ENCODE assay signal across 7 cellular contexts in the genomic region with DNA sequence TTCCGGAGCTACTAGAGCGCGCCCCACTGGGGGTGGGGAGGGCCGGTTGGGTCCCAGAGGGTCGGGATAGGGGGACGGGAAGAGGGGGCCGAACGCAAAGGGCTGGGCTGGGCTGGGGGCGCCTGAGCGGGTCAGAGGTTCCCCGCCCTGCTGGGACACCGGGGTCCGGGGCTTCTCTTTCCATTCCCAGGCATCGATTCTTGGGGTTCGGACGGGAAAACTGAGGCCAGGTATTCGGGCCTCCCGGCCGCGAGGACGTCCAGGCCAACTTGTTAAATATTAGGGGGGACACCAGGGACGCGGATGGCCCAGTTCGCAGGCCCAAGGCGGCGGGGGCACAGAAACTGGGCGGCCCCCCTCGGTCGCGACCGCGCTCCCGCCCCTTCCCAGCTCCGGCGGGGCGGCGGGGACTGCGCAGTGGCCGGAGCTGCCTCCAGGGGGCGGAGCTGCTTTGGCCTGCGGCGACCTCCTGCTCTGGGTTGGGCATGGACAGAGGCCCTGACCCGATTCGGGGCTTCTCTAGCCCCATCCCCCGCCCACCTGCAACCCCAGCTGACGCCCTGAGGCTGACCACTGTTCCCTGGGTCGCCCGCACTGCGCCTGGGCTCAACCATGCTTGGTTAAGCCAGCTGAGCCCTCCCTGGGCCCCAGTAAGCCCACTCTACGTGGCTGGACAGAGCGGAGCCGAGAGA. TPM values are rescaled to one million over a fixed set of nuclear protein-coding genes. Genes with fewer than 3 reads are reported as not detected.
DNase-seq lines count a peak whose midpoint lies in the region; ATAC-seq and TF ChIP-seq lines count a peak whose summit lies in the region.

No MANE protein-coding gene starts in this region.

- no peaks in the 10 kb centered on the region for H3K27me3 ChIP-seq in upper lobe of left lung

- H3K4me1 Mint-ChIP-seq in HFFc6 (ENCODE audit: low read depth) = peaks cover 13% of the 10 kb centered on the region
- H3K4me1 Mint-ChIP-seq in naive thymus-derived CD8-positive, alpha-beta T cell = peaks cover 15 to 45% (median 41%) of the 10 kb centered on the region in 4 donors

- peak overlapping the region; percentile 91 to 95 (median 93) for H3K27ac ChIP-seq in upper lobe of left lung

- TF ChIP-seq CTCF in GM10266 (IDR thresholded peaks at IDR 0.05; ENCODE audit: control insufficient read depth, insufficient read depth, low read depth, missing control alignments) (peak; percentile 94), HFFc6 (IDR thresholded peaks at IDR 0.05) (peak; percentile 89), upper lobe of left lung (IDR thresholded peaks at IDR 0.05) (peak; percentile 86 to 98 (median 92))

- H3K4me3 ChIP-seq in upper lobe of left lung = peak overlapping the region; percentile 53 to 98 (median 80)

- peaks cover 33 to 41% (median 35%) of the 10 kb centered on the region in 4 donors for H3K4me1 ChIP-seq in upper lobe of left lung

- peak in 1 of 4 donors; percentile 37 for TF ChIP-seq POLR2A in upper lobe of left lung (IDR thresholded peaks at IDR 0.05)

- TF ChIP-seq EP300 in upper lobe of left lung (IDR thresholded peaks at IDR 0.05) = no peak

- POLR2A ChIA-PET in naive thymus-derived CD8-positive, alpha-beta T cell (lab: Charles Lee) = interaction anchor here (0.6 to 1.9 kb wide), 16 partner anchors 8 to 395 kb away, joined by 3 to 30 read pairs (median 5); partner anchors contain the start of gene ABHD17A

- H3K4me3 Mint-ChIP-seq in HFFc6 = peak overlapping the region; percentile 76
- peak overlapping the region; percentile 75 to 88 (median 78) for H3K4me3 Mint-ChIP-seq in naive thymus-derived CD8-positive, alpha-beta T cell

- H3K9me3 Mint-ChIP-seq in HFFc6 = no peaks in the 10 kb centered on the region
- peaks cover 0 to 2% (median 0%) of the 10 kb centered on the region in 9 donors for H3K9me3 Mint-ChIP-seq in naive thymus-derived CD8-positive, alpha-beta T cell

- peak in 1 of 2 donors; percentile 7 for ATAC-seq in naive thymus-derived CD8-positive, alpha-beta T cell
- peak; percentile 83 to 84 for ATAC-seq in upper lobe of left lung (ENCODE audit: low FRiP score in 2 of 2)

- WGBS in upper lobe of left lung, 2 donors = 8 to 50% methylated on average over 3 to 45 of the region's 52 CpGs

- H3K9me3 ChIP-seq in upper lobe of left lung = no peaks in the 10 kb centered on the region

- DNase-seq in GM10266 (ENCODE audit: extremely low spot score) = peak; percentile 89
- DNase-seq in HFFc6 = peak; percentile 40
- DNase-seq in NCI-H446 (lab: John Stamatoyannopoulos, UW) = peak; percentile 31 to 68
- DNase-seq in activated T-cell treated with anti-CD3 and anti-CD28 coated beads, Interleukin-2, amount 50 U/mL, for 48 hours = peak; percentile 78 to 83
- DNase-seq in fibroblast of peridontal ligament (ENCODE audit: extremely low read depth) = peak; percentile 38
- DNase-seq in naive thymus-derived CD8-positive, alpha-beta T cell = peak in 5 of 10 donors; percentile 30 to 69 (median 50)
- peak; percentile 82 to 95 for DNase-seq in upper lobe of left lung

- 0 out of 2 replicates have a peak, but pooled peaks cover 7% of the 10 kb centered on the region for H3K36me3 Mint-ChIP-seq in HFFc6 (ENCODE audit: low read depth)
- H3K36me3 Mint-ChIP-seq in naive thymus-derived CD8-positive, alpha-beta T cell = peaks cover 0 to 5% (median 2%) of the 10 kb centered on the region in 3 donors

- H3K27me3 Mint-ChIP-seq in HFFc6 (ENCODE audit: insufficient read depth) = no peaks in the 10 kb centered on the region
- H3K27me3 Mint-ChIP-seq in naive thymus-derived CD8-positive, alpha-beta T cell = no peaks in the 10 kb centered on the region

- peak overlapping the region; percentile 72 for H3K27ac Mint-ChIP-seq in HFFc6
- H3K27ac Mint-ChIP-seq in naive thymus-derived CD8-positive, alpha-beta T cell = peak overlapping the region; percentile 16 to 92 (median 85)

- no peaks in the 10 kb centered on the region for H3K36me3 ChIP-seq in upper lobe of left lung

RNA-seq across cellular contexts. Expression of gene KLF16, which starts 1.2 kb away (rescaled TPM):
- total RNA-seq in HFFc6 (2021; fragmentation: NEBNext Ultra II Directional; extraction: Animal tissue kit (Norgen Biotek cat#: 25700)) = 10 to 100 TPM; 37.7 to 48.3 (median 41.6) TPM
- total RNA-seq in naive thymus-derived CD8-positive, alpha-beta T cell = 10 to 100 TPM; 18.5 to 19.9 TPM
- under 1 TPM; 0.23 to 0.84 (median 0.36) TPM for polyA plus RNA-seq in naive thymus-derived CD8-positive, alpha-beta T cell
- 10 to 100 TPM in 4 of 6 donors, 1 to 10 TPM in 2; 6.9 to 39.9 (median 16.4) TPM for total RNA-seq in upper lobe of left lung

RNA-seq across cellular contexts. Expression of gene REXO1, which starts 16.3 kb away (rescaled TPM):
- total RNA-seq in HFFc6 (2021; fragmentation: NEBNext Ultra II Directional; extraction: Animal tissue kit (Norgen Biotek cat#: 25700)) = 10 to 100 TPM; 32.9 to 38.2 (median 34.6) TPM
- total RNA-seq in naive thymus-derived CD8-positive, alpha-beta T cell = 10 to 100 TPM; 78.1 to 86.2 TPM
- 1 to 10 TPM; 2.7 to 6.8 (median 3.1) TPM for polyA plus RNA-seq in naive thymus-derived CD8-positive, alpha-beta T cell
- total RNA-seq in upper lobe of left lung = 100 to 1,000 TPM in 1 of 6 donors, 10 to 100 TPM in 5; 17.0 to 106 (median 38.8) TPM

RNA-seq across cellular contexts. Expression of gene ABHD17A, which starts 20.7 kb away (rescaled TPM):
- total RNA-seq in HFFc6 (2021; fragmentation: NEBNext Ultra II Directional; extraction: Animal tissue kit (Norgen Biotek cat#: 25700)) = 10 to 100 TPM; 61.0 to 80.0 (median 67.9) TPM
- 100 to 1,000 TPM; 106 to 109 TPM for total RNA-seq in naive thymus-derived CD8-positive, alpha-beta T cell
- polyA plus RNA-seq in naive thymus-derived CD8-positive, alpha-beta T cell = 100 to 1,000 TPM; 153 to 207 (median 155) TPM
- total RNA-seq in upper lobe of left lung = 100 to 1,000 TPM in 4 of 6 donors, 10 to 100 TPM in 2; 63.4 to 143 (median 108) TPM

RNA-seq across cellular contexts. Expression of gene ADAT3, which starts 40.6 kb away (rescaled TPM):
- 1 to 10 TPM; 2.3 to 4.2 (median 3.0) TPM for total RNA-seq in HFFc6 (2021; fragmentation: NEBNext Ultra II Directional; extraction: Animal tissue kit (Norgen Biotek cat#: 25700))
- total RNA-seq in naive thymus-derived CD8-positive, alpha-beta T cell = 1 to 10 TPM; 4.2 to 4.5 TPM
- 1 to 10 TPM; 1.9 to 3.6 (median 3.6) TPM for polyA plus RNA-seq in naive thymus-derived CD8-positive, alpha-beta T cell
- total RNA-seq in upper lobe of left lung = 10 to 100 TPM in 4 of 6 donors, 1 to 10 TPM in 2; 6.1 to 25.1 (median 12.0) TPM

RNA-seq across cellular contexts. Expression of gene SCAMP4, which starts 40.6 kb away (rescaled TPM):
- total RNA-seq in HFFc6 (2021; fragmentation: NEBNext Ultra II Directional; extraction: Animal tissue kit (Norgen Biotek cat#: 25700)) = 10 to 100 TPM; 51.7 to 84.8 (median 58.5) TPM
- 10 to 100 TPM; 20.7 to 23.4 TPM for total RNA-seq in naive thymus-derived CD8-positive, alpha-beta T cell
- 10 to 100 TPM; 12.1 to 15.5 (median 12.5) TPM for polyA plus RNA-seq in naive thymus-derived CD8-positive, alpha-beta T cell
- total RNA-seq in upper lobe of left lung = 100 to 1,000 TPM in 1 of 6 donors, 10 to 100 TPM in 5; 52.0 to 117 (median 75.3) TPM
